In genomic region chr6:166330612-166331011, GRCh38 we compare ENCODE assay signal across 1 cellular context.
TF ChIP-seq lines count a peak whose summit lies in the region.

No MANE protein-coding gene starts in this region.

TF ChIP-seq in HepG2, 621 proteins besides CTCF, POLR2A, EP300 and RAD21 (continues in another document):
- TF ChIP-seq ARID2 (CRISPR knock-in tag; IDR thresholded peaks at IDR 0.05; ENCODE audit: borderline replicate concordance) (no peak), MNT (IDR thresholded peaks at IDR 0.05) (no peak), PRDM10 (CRISPR knock-in tag; IDR thresholded peaks at IDR 0.05; ENCODE audit: low read depth) (0 out of 2 replicates have a peak, but pooled peaks have one; percentile 49), ZNF207 (IDR thresholded peaks at IDR 0.05; ENCODE audit: borderline replicate concordance) (no peak), TBX3 (IDR thresholded peaks at IDR 0.05; ENCODE audit: borderline replicate concordance) (no peak), ZBED4 (CRISPR knock-in tag; IDR thresholded peaks at IDR 0.05; ENCODE audit: borderline replicate concordance) (no peak), NCOA5 (CRISPR knock-in tag; IDR thresholded peaks at IDR 0.05) (no peak), ZMYM3 (CRISPR knock-in tag; IDR thresholded peaks at IDR 0.05) (peak; percentile 88), KMT2A (CRISPR knock-in tag; IDR thresholded peaks at IDR 0.05) (peak; percentile 94), GPBP1L1 (CRISPR knock-in tag; IDR thresholded peaks at IDR 0.05) (no peak), ETS1 (CRISPR knock-in tag; IDR thresholded peaks at IDR 0.05) (no peak), ARID3A (IDR thresholded peaks at IDR 0.05; ENCODE audit: low read depth, low read length) (no peak), ZNF746 (CRISPR knock-in tag; IDR thresholded peaks at IDR 0.05) (no peak), SALL1 (CRISPR knock-in tag; IDR thresholded peaks at IDR 0.05) (peak; percentile 93), ZNF432 (CRISPR knock-in tag; IDR thresholded peaks at IDR 0.05; ENCODE audit: borderline replicate concordance) (no peak), HNF1B (CRISPR knock-in tag; IDR thresholded peaks at IDR 0.05) (peak; percentile 87), ZBTB4 (CRISPR knock-in tag; IDR thresholded peaks at IDR 0.05; ENCODE audit: borderline replicate concordance) (peak; percentile 68; the same call in 1 of the 2 replicates), ZBTB33 (CRISPR knock-in tag; IDR thresholded peaks at IDR 0.05) (peak; percentile 75), HINFP (CRISPR knock-in tag; IDR thresholded peaks at IDR 0.05; ENCODE audit: low read depth) (no peak), ZNF761 (CRISPR knock-in tag; conservative IDR thresholded peaks at IDR 0.05) (no peak), SRSF4 (IDR thresholded peaks at IDR 0.05; ENCODE audit: low read depth, low read length, poor library complexity, severe bottlenecking) (no peak), CENPX (CRISPR knock-in tag; IDR thresholded peaks at IDR 0.05) (no peak)
- TF ChIP-seq, protein P1, sequence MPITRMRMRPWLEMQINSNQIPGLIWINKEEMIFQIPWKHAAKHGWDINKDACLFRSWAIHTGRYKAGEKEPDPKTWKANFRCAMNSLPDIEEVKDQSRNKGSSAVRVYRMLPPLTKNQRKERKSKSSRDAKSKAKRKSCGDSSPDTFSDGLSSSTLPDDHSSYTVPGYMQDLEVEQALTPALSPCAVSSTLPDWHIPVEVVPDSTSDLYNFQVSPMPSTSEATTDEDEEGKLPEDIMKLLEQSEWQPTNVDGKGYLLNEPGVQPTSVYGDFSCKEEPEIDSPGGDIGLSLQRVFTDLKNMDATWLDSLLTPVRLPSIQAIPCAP (CRISPR knock-in tag; IDR thresholded peaks at IDR 0.05; ENCODE audit: low read depth), result no peak
- TF ChIP-seq, protein P2, sequence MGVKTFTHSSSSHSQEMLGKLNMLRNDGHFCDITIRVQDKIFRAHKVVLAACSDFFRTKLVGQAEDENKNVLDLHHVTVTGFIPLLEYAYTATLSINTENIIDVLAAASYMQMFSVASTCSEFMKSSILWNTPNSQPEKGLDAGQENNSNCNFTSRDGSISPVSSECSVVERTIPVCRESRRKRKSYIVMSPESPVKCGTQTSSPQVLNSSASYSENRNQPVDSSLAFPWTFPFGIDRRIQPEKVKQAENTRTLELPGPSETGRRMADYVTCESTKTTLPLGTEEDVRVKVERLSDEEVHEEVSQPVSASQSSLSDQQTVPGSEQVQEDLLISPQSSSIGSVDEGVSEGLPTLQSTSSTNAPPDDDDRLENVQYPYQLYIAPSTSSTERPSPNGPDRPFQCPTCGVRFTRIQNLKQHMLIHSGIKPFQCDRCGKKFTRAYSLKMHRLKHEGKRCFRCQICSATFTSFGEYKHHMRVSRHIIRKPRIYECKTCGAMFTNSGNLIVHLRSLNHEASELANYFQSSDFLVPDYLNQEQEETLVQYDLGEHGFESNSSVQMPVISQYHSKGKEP (CRISPR knock-in tag; IDR thresholded peaks at IDR 0.05), result no peak
